Comparison of ENCODE assay signal across 9 cellular contexts in genomic region chr17:67434061-67434525, GRCh38. TPM values are rescaled to one million over a fixed set of nuclear protein-coding genes. Genes with fewer than 3 reads are reported as not detected.
A peak's percentile ranks its signal among the peaks of the same experiment; 100 is the strongest.
DNase-seq lines count a peak whose midpoint lies in the region; ATAC-seq and TF ChIP-seq lines count a peak whose summit lies in the region.
"Had no signal": no experiment of that assay in that cellular context is flagged by ENCODE, and none has a peak within 500 bp of the region (broad histone marks: within the 10 kb centered on the region; RNA-seq: fewer than 3 reads in every experiment).

No MANE protein-coding gene starts in this region.

- no peaks in the 10 kb centered on the region for H3K27me3 ChIP-seq in mesenchymal stem cell (ENCODE audit: control insufficient read depth in 1 of 2, insufficient read depth in 1 of 2, low read length in 2 of 2)
- no peaks in the 10 kb centered on the region for H3K27me3 ChIP-seq in upper lobe of right lung

- H2AFZ ChIP-seq in mesenchymal stem cell (ENCODE audit: low read depth, low read length): peak overlapping the region; percentile 57

- H3K4me3 ChIP-seq in mesenchymal stem cell (ENCODE audit: insufficient read depth in 1 of 2, low read depth in 1 of 2, low read length in 2 of 2): no peak overlapping the region
- no peak overlapping the region for H3K4me3 ChIP-seq in upper lobe of right lung

- H2BK120ac ChIP-seq in mesenchymal stem cell (ENCODE audit: low read depth, low read length): no peak overlapping the region

- H2BK12ac ChIP-seq in mesenchymal stem cell (ENCODE audit: low read length in 2 of 2): no peak overlapping the region

- H3K9me3 Mint-ChIP-seq in activated naive CD4-positive, alpha-beta T cell treated with anti-CD3 and anti-CD28 coated beads, Interleukin-2, amount 50 U/mL, for 24 hours: no peaks in the 10 kb centered on the region

- peak overlapping the region; percentile 60 for H3K4me3 Mint-ChIP-seq in activated naive CD4-positive, alpha-beta T cell treated with anti-CD3 and anti-CD28 coated beads, Interleukin-2, amount 50 U/mL, for 24 hours

- no peak overlapping the region for H3K4me2 ChIP-seq in mesenchymal stem cell (ENCODE audit: low read length, poor library complexity, severe bottlenecking)

- no peaks in the 10 kb centered on the region for H3K27me3 Mint-ChIP-seq in activated naive CD4-positive, alpha-beta T cell treated with anti-CD3 and anti-CD28 coated beads, Interleukin-2, amount 50 U/mL, for 24 hours

- H3K9me3 ChIP-seq in mesenchymal stem cell (ENCODE audit: control insufficient read depth, low read length): no peaks in the 10 kb centered on the region
- no peaks in the 10 kb centered on the region for H3K9me3 ChIP-seq in upper lobe of right lung

- intact Hi-C loops in upper lobe of right lung (cut with DNase I): no loop called here

- H3K36me3 Mint-ChIP-seq in activated naive CD4-positive, alpha-beta T cell treated with anti-CD3 and anti-CD28 coated beads, Interleukin-2, amount 50 U/mL, for 24 hours: peaks cover 3% of the 10 kb centered on the region

- ATAC-seq in upper lobe of right lung: peak; percentile 89
- no peak for ATAC-seq in GM18498 (IDR thresholded peaks at IDR 0.05; ENCODE audit: unreplicated experiment)

- peaks cover 87% of the 10 kb centered on the region for H3K4me1 Mint-ChIP-seq in activated naive CD4-positive, alpha-beta T cell treated with anti-CD3 and anti-CD28 coated beads, Interleukin-2, amount 50 U/mL, for 24 hours

- no peak overlapping the region for H3K18ac ChIP-seq in mesenchymal stem cell (ENCODE audit: low read depth in 1 of 2, low read length in 2 of 2)

- H4K91ac ChIP-seq in mesenchymal stem cell (ENCODE audit: low read length): no peak overlapping the region

- 92% methylated on average over 4 of the region's 6 CpGs for WGBS in mesenchymal stem cell

- H3K14ac ChIP-seq in mesenchymal stem cell (ENCODE audit: low read length in 2 of 2): no peak overlapping the region

- peaks cover 26% of the 10 kb centered on the region for H3K79me1 ChIP-seq in mesenchymal stem cell (replicated peaks; ENCODE audit: low read length, poor library complexity, severe bottlenecking)

- H3K27ac Mint-ChIP-seq in activated naive CD4-positive, alpha-beta T cell treated with anti-CD3 and anti-CD28 coated beads, Interleukin-2, amount 50 U/mL, for 24 hours: peak overlapping the region; percentile 95

- H3K4me1 ChIP-seq in mesenchymal stem cell (ENCODE audit: control insufficient read depth, insufficient read depth, low read depth, low read length) (peaks cover 3% of the 10 kb centered on the region), upper lobe of right lung (peaks cover 25% of the 10 kb centered on the region)

- H3K27ac ChIP-seq in mesenchymal stem cell (ENCODE audit: low read length, poor library complexity, severe bottlenecking): no peak overlapping the region
- peak overlapping the region; percentile 67 for H3K27ac ChIP-seq in upper lobe of right lung

- H2AK5ac ChIP-seq in mesenchymal stem cell (ENCODE audit: low read length, severe bottlenecking): no peak overlapping the region

- DNase-seq in activated T-cell treated with anti-CD3 and anti-CD28 coated beads for 24 hours (ENCODE audit: low read depth) (peak; percentile 31), activated T-cell treated with anti-CD3 and anti-CD28 coated beads for 4 hours (no peak), mesenchymal stem cell (no peak), upper lobe of right lung (peak; percentile 76), midbrain (lab: John Stamatoyannopoulos, UW) (no peak), HT-29 (ENCODE audit: low spot score) (no peak)
- DNase-seq: amniotic stem cell had no signal

- H4K8ac ChIP-seq in mesenchymal stem cell (ENCODE audit: low read length): peak overlapping the region; percentile 47

- no peak overlapping the region for H3K23ac ChIP-seq in mesenchymal stem cell (ENCODE audit: low read length in 2 of 2)

- H2BK15ac ChIP-seq in mesenchymal stem cell (ENCODE audit: low read depth, poor library complexity, severe bottlenecking): peak overlapping the region; percentile 60

- H3K9ac ChIP-seq in mesenchymal stem cell (ENCODE audit: low read length): no peak overlapping the region

- H3K36me3 ChIP-seq in mesenchymal stem cell (ENCODE audit: control insufficient read depth in 1 of 2, insufficient read depth in 2 of 2, low read depth in 1 of 2, low read length in 2 of 2): no peaks in the 10 kb centered on the region
- no peaks in the 10 kb centered on the region for H3K36me3 ChIP-seq in upper lobe of right lung

- H2BK5ac ChIP-seq in mesenchymal stem cell (ENCODE audit: low read depth, low read length, poor library complexity, severe bottlenecking): no peak overlapping the region

- no peak for TF ChIP-seq CTCF in upper lobe of right lung (IDR thresholded peaks at IDR 0.05)

- no peak overlapping the region for H3K4ac ChIP-seq in mesenchymal stem cell (ENCODE audit: low read depth in 1 of 2, low read length in 2 of 2)

RNA-seq across cellular contexts. Expression of gene PITPNC1, which starts 57.0 kb away (rescaled TPM):
- 8.5 TPM for polyA plus RNA-seq in mesenchymal stem cell (2013, experiment 1 of 2)
- 8.1 TPM for polyA plus RNA-seq in mesenchymal stem cell (2013, experiment 2 of 2)
- 25.4 TPM for total RNA-seq in upper lobe of right lung
- total RNA-seq in HT-29 (2014; rRNA removed; shearing (Covaris generic)): 40.6 and 42.1 TPM in 2 replicates

Comparison
In these comparisons a context has a peak if more than half of its experiments do, and no peak if none do; other contexts are left out.
1. DNase-seq: peak in activated T-cell treated with anti-CD3 and anti-CD28 coated beads for 24 hours (single experiment) and upper lobe of right lung (single experiment); none in activated T-cell treated with anti-CD3 and anti-CD28 coated beads for 4 hours (single experiment), mesenchymal stem cell (single experiment), midbrain (single experiment) and HT-29 (single experiment).